In genomic region chr1:116372651-116373444, GRCh38 we compare ENCODE assay signal across 1 cellular context.
TF ChIP-seq lines count a peak whose summit lies in the region.

Gene ATP1A1, plus strand, starts transcription at chr1:116373244. Its CDS starts 268 bp downstream, at chr1:116373512.

TF ChIP-seq in HepG2, 621 proteins besides CTCF, POLR2A, EP300 and RAD21 (continued from another document and continues in another):
- peak; percentile 66; the same call in 1 of the 2 replicates for TF ChIP-seq CHCHD3 (CRISPR knock-in tag; IDR thresholded peaks at IDR 0.05)
- no peak; the same call in 1 of the 2 replicates for TF ChIP-seq ZNF816 (CRISPR knock-in tag; IDR thresholded peaks at IDR 0.05; ENCODE audit: borderline replicate concordance)
- no peak for TF ChIP-seq PAF1 (CRISPR knock-in tag; IDR thresholded peaks at IDR 0.05)
- no peak for TF ChIP-seq ZNF549 (CRISPR knock-in tag; IDR thresholded peaks at IDR 0.05)
- no peak for TF ChIP-seq RBM39 (IDR thresholded peaks at IDR 0.05; ENCODE audit: low read depth, low read length, poor library complexity, severe bottlenecking)
- no peak; the same call in 1 of the 2 replicates for TF ChIP-seq ZSCAN30 (CRISPR knock-in tag; IDR thresholded peaks at IDR 0.05)
- 0 out of 2 replicates have a peak, but pooled peaks have one; percentile 20 for TF ChIP-seq ZNF770 (CRISPR knock-in tag; IDR thresholded peaks at IDR 0.05)
- TF ChIP-seq ZNF282 (IDR thresholded peaks at IDR 0.05; ENCODE audit: partially characterized antibody): no peak
- 0 out of 2 replicates have a peak, but pooled peaks have one; percentile 18 for TF ChIP-seq ETV6 (CRISPR knock-in tag; conservative IDR thresholded peaks at IDR 0.05)
- 0 out of 2 replicates have a peak, but pooled peaks have one; percentile 18 for TF ChIP-seq ATF3 (CRISPR knock-in tag; IDR thresholded peaks at IDR 0.05)
- no peak; the same call in 1 of the 2 replicates for TF ChIP-seq TOE1 (CRISPR knock-in tag; IDR thresholded peaks at IDR 0.05)
- TF ChIP-seq FOXK2 (IDR thresholded peaks at IDR 0.05): no peak
- TF ChIP-seq ZSCAN25 (CRISPR knock-in tag; IDR thresholded peaks at IDR 0.05): peak; percentile 86
- TF ChIP-seq PATZ1 (CRISPR knock-in tag; IDR thresholded peaks at IDR 0.05): peak; percentile 43; the same call in 1 of the 2 replicates
- TF ChIP-seq GPN1 (CRISPR knock-in tag; IDR thresholded peaks at IDR 0.05; ENCODE audit: borderline replicate concordance): no peak
- 0 out of 2 replicates have a peak, but pooled peaks have one; percentile 42 for TF ChIP-seq ZNF510 (CRISPR knock-in tag; IDR thresholded peaks at IDR 0.05; ENCODE audit: low read depth)
- TF ChIP-seq MZF1 (CRISPR knock-in tag; IDR thresholded peaks at IDR 0.05; ENCODE audit: borderline replicate concordance): no peak
- peak; percentile 43 for TF ChIP-seq ZEB1 (IDR thresholded peaks at IDR 0.05; ENCODE audit: insufficient replicate concordance, low read depth)
- no peak for TF ChIP-seq EHMT2 (IDR thresholded peaks at IDR 0.05; ENCODE audit: borderline replicate concordance, low read depth, low read length)
- TF ChIP-seq SMARCE1 (IDR thresholded peaks at IDR 0.05; ENCODE audit: borderline replicate concordance): no peak
- no peak for TF ChIP-seq THYN1 (CRISPR knock-in tag; IDR thresholded peaks at IDR 0.05; ENCODE audit: borderline replicate concordance, low read depth)
- TF ChIP-seq POLR2AphosphoS2 (IDR thresholded peaks at IDR 0.05; ENCODE audit: low read depth, low read length): no peak
- no peak for TF ChIP-seq KAT2B (IDR thresholded peaks at IDR 0.05; ENCODE audit: borderline replicate concordance, low read depth, low read length)
- TF ChIP-seq ZNF660 (CRISPR knock-in tag; IDR thresholded peaks at IDR 0.05; ENCODE audit: borderline replicate concordance, low read depth): 0 out of 2 replicates have a peak, but pooled peaks have one; percentile 20
- TF ChIP-seq ZNF20 (CRISPR knock-in tag; IDR thresholded peaks at IDR 0.05): no peak
- no peak for TF ChIP-seq ZNF350 (CRISPR knock-in tag; IDR thresholded peaks at IDR 0.05; ENCODE audit: borderline replicate concordance, low read depth)
- peak; percentile 46; the same call in 1 of the 2 replicates for TF ChIP-seq RFXANK (CRISPR knock-in tag; IDR thresholded peaks at IDR 0.05)
- peak; percentile 37 for TF ChIP-seq STAG1 (CRISPR knock-in tag; IDR thresholded peaks at IDR 0.05)
- TF ChIP-seq TRIM24 (CRISPR knock-in tag; IDR thresholded peaks at IDR 0.05): no peak
- TF ChIP-seq TCF7 (IDR thresholded peaks at IDR 0.05; ENCODE audit: low read depth): no peak
- TF ChIP-seq ZBTB21 (CRISPR knock-in tag; IDR thresholded peaks at IDR 0.05): no peak
- no peak for TF ChIP-seq ZNF326 (CRISPR knock-in tag; IDR thresholded peaks at IDR 0.05; ENCODE audit: borderline replicate concordance)
- TF ChIP-seq SOX13 (IDR thresholded peaks at IDR 0.05): no peak
- peak in 1 of 2 experiments; percentile 36; a peak in 1 of 4 replicates for TF ChIP-seq SOX13 (CRISPR knock-in tag; conservative IDR thresholded peaks at IDR 0.05 in 1 of 2, IDR thresholded peaks at IDR 0.05 in 1 of 2)
- peak; percentile 96 for TF ChIP-seq POLR2AphosphoS5 (IDR thresholded peaks at IDR 0.05; ENCODE audit: low read depth, low read length)
- TF ChIP-seq FLYWCH1 (CRISPR knock-in tag; IDR thresholded peaks at IDR 0.05): no peak
- TF ChIP-seq ZNF75D (CRISPR knock-in tag; IDR thresholded peaks at IDR 0.05; ENCODE audit: borderline replicate concordance): 0 out of 2 replicates have a peak, but pooled peaks have one; percentile 9
- TF ChIP-seq ZNF256 (CRISPR knock-in tag; conservative IDR thresholded peaks at IDR 0.05): 0 out of 2 replicates have a peak, but pooled peaks have one; percentile 37
- TF ChIP-seq CEBPG (CRISPR knock-in tag; IDR thresholded peaks at IDR 0.05): peak; percentile 25; the same call in 1 of the 2 replicates
- TF ChIP-seq ZNF280D (CRISPR knock-in tag; IDR thresholded peaks at IDR 0.05): peak; percentile 87
- peak; percentile 75 for TF ChIP-seq RFX5 (IDR thresholded peaks at IDR 0.05; ENCODE audit: low read depth, low read length)
- peak; percentile 75; the same call in 1 of the 2 replicates for TF ChIP-seq GABPB1 (CRISPR knock-in tag; IDR thresholded peaks at IDR 0.05)
- no peak; the same call in 1 of the 2 replicates for TF ChIP-seq HES4 (CRISPR knock-in tag; IDR thresholded peaks at IDR 0.05; ENCODE audit: borderline replicate concordance)
- no peak for TF ChIP-seq CC2D1A (CRISPR knock-in tag; IDR thresholded peaks at IDR 0.05)
- TF ChIP-seq THAP7 (CRISPR knock-in tag; IDR thresholded peaks at IDR 0.05): no peak
- no peak for TF ChIP-seq JARID2 (CRISPR knock-in tag; IDR thresholded peaks at IDR 0.05; ENCODE audit: insufficient replicate concordance)
- peak in 1 of 2 experiments; percentile 61; a peak in 2 of 4 replicates for TF ChIP-seq ATF4 (CRISPR knock-in tag; IDR thresholded peaks at IDR 0.05)
- peak; percentile 85 for TF ChIP-seq SALL2 (CRISPR knock-in tag; IDR thresholded peaks at IDR 0.05)
- peak; percentile 81 for TF ChIP-seq SRSF1 (optimal IDR thresholded peaks at IDR 0.05; ENCODE audit: low read depth, low read length)
- TF ChIP-seq ZNF746 (CRISPR knock-in tag; IDR thresholded peaks at IDR 0.05): peak; percentile 87
- TF ChIP-seq ZNF343 (CRISPR knock-in tag; IDR thresholded peaks at IDR 0.05): no peak
